28 cellular contexts compared by ENCODE assay signal in genomic region chr5:89850516-89850865, GRCh38.
A peak's percentile ranks its signal among the peaks of the same experiment; 100 is the strongest.
DNase-seq lines count a peak whose midpoint lies in the region; ATAC-seq and TF ChIP-seq lines count a peak whose summit lies in the region.
"Had no signal": no experiment of that assay in that cellular context is flagged by ENCODE, and none has a peak within 500 bp of the region (broad histone marks: within the 10 kb centered on the region; RNA-seq: fewer than 3 reads in every experiment).

No MANE protein-coding gene starts in this region.

- peaks cover 6% of the 10 kb centered on the region for H3K27me3 Mint-ChIP-seq in nephron progenitor cell (ENCODE audit: low read depth, poor library complexity)
- no peaks in the 10 kb centered on the region for H3K27me3 Mint-ChIP-seq in activated T-helper 17 cell treated with anti-CD3 and anti-CD28 coated beads, Interleukin-2, amount 50 U/mL, for 72 hours
- H3K27me3 Mint-ChIP-seq: activated CD8-positive, alpha-beta T cell treated with anti-CD3 and anti-CD28 coated beads for 36 hours; central memory CD8-positive, alpha-beta T cell had no signal

- H3K4me3 Mint-ChIP-seq in nephron progenitor cell, result no peak overlapping the region
- no peak overlapping the region for H3K4me3 Mint-ChIP-seq in activated T-helper 17 cell treated with anti-CD3 and anti-CD28 coated beads, Interleukin-2, amount 50 U/mL, for 72 hours
- H3K4me3 Mint-ChIP-seq: activated CD8-positive, alpha-beta T cell treated with anti-CD3 and anti-CD28 coated beads for 36 hours; central memory CD8-positive, alpha-beta T cell; dendritic cell treated with granulocyte-macrophage colony-stimulating factor and Interleukin-4, amounts not matched to agents 40 ng/mL and 50 ng/mL, for 4 days; T-helper 1 cell treated with Interleukin-12 subunit alpha and Interleukin-12 subunit beta and Interleukin-4 antibody, amounts not matched to agents 30 μg/mL and 1 μg/mL, for 36 hours had no signal

- ATAC-seq in GM18868 (IDR thresholded peaks at IDR 0.05; ENCODE audit: unreplicated experiment), result peak; percentile 28
- peak; percentile 53 for ATAC-seq in GM21723 (IDR thresholded peaks at IDR 0.05; ENCODE audit: unreplicated experiment)
- peak; percentile 51 for ATAC-seq in HG03045 (IDR thresholded peaks at IDR 0.05; ENCODE audit: unreplicated experiment)
- ATAC-seq in activated T-helper 17 cell treated with anti-CD3 and anti-CD28 coated beads, Interleukin-2, amount 50 U/mL, for 72 hours (replicated peaks), result no peak
- ATAC-seq: activated CD8-positive, alpha-beta T cell treated with anti-CD3 and anti-CD28 coated beads for 36 hours; left colon; stimulated activated naive CD8-positive, alpha-beta T cell treated with anti-CD3 and anti-CD28 coated beads, Interleukin-15, Interleukin-2, amounts not matched to agents 100 U/mL and 50 U/mL, for 24 hours had no signal

- no peaks in the 10 kb centered on the region for H3K36me3 Mint-ChIP-seq in nephron progenitor cell (ENCODE audit: low read depth)
- no peaks in the 10 kb centered on the region for H3K36me3 Mint-ChIP-seq in activated T-helper 17 cell treated with anti-CD3 and anti-CD28 coated beads, Interleukin-2, amount 50 U/mL, for 72 hours (ENCODE audit: low read depth)

- peaks cover 12% of the 10 kb centered on the region for H3K4me1 Mint-ChIP-seq in nephron progenitor cell
- no peaks in the 10 kb centered on the region for H3K4me1 Mint-ChIP-seq in activated T-helper 17 cell treated with anti-CD3 and anti-CD28 coated beads, Interleukin-2, amount 50 U/mL, for 72 hours
- H3K4me1 Mint-ChIP-seq: central memory CD8-positive, alpha-beta T cell had no signal

- no peak for TF ChIP-seq CTCF in nephron progenitor cell (IDR thresholded peaks at IDR 0.05)

- no peaks in the 10 kb centered on the region for H3K9me3 Mint-ChIP-seq in nephron progenitor cell
- peaks cover 9% of the 10 kb centered on the region for H3K9me3 Mint-ChIP-seq in activated T-helper 17 cell treated with anti-CD3 and anti-CD28 coated beads, Interleukin-2, amount 50 U/mL, for 72 hours
- H3K9me3 Mint-ChIP-seq: activated CD8-positive, alpha-beta T cell treated with anti-CD3 and anti-CD28 coated beads for 36 hours; dendritic cell treated with granulocyte-macrophage colony-stimulating factor and Interleukin-4, amounts not matched to agents 40 ng/mL and 50 ng/mL, for 4 days; T-helper 1 cell treated with Interleukin-12 subunit alpha and Interleukin-12 subunit beta and Interleukin-4 antibody, amounts not matched to agents 30 μg/mL and 1 μg/mL, for 36 hours had no signal

- DNase-seq in nephron progenitor cell, result no peak
- no peak for DNase-seq in activated CD8-positive, alpha-beta memory T cell treated with anti-CD3 and anti-CD28 coated beads, Interleukin-2, amount 50 U/mL, for 4 hours
- DNase-seq in glomerular visceral epithelial cell (ENCODE audit: extremely low spot score), result no peak
- DNase-seq in foreskin melanocyte, result no peak
- DNase-seq: ACHN; activated CD4-positive, alpha-beta T cell treated with anti-CD3 and anti-CD28 coated beads for 1 hour; activated CD8-positive, alpha-beta T cell treated with anti-CD3 and anti-CD28 coated beads for 36 hours; activated gamma-delta T cell treated with Interleukin-2 at 50 U/mL for 16 hours; activated T-cell treated with anti-CD3 and anti-CD28 coated beads for 4 hours; DMS153; esophagus squamous epithelium; KBM-7; left colon; MM.1S; NCI-H2081; NCI-H226; NCI-H774; psoas muscle; RPMI8226; stimulated activated naive CD8-positive, alpha-beta T cell treated with anti-CD3 and anti-CD28 coated beads, Interleukin-15, Interleukin-2, amounts not matched to agents 100 U/mL and 50 U/mL, for 24 hours; testis had no signal

- peak overlapping the region; percentile 62 for H3K27ac Mint-ChIP-seq in nephron progenitor cell
- H3K27ac Mint-ChIP-seq in activated T-helper 17 cell treated with anti-CD3 and anti-CD28 coated beads, Interleukin-2, amount 50 U/mL, for 72 hours, result no peak overlapping the region
- H3K27ac Mint-ChIP-seq: activated CD8-positive, alpha-beta T cell treated with anti-CD3 and anti-CD28 coated beads for 36 hours; dendritic cell treated with granulocyte-macrophage colony-stimulating factor and Interleukin-4, amounts not matched to agents 40 ng/mL and 50 ng/mL, for 4 days; T-helper 1 cell treated with Interleukin-12 subunit alpha and Interleukin-12 subunit beta and Interleukin-4 antibody, amounts not matched to agents 30 μg/mL and 1 μg/mL, for 36 hours had no signal
